In genomic region chr12:48958049-48958388, GRCh38 we compare ENCODE assay signal across 8 cellular contexts. TPM values are rescaled to one million over a fixed set of nuclear protein-coding genes. Genes with fewer than 3 reads are reported as not detected.
DNase-seq lines count a peak whose midpoint lies in the region; ATAC-seq and TF ChIP-seq lines count a peak whose summit lies in the region.

No MANE protein-coding gene starts in this region.

- H3K4me2 ChIP-seq in PC-3 (ENCODE audit: low read length), result peak overlapping the region; percentile 88

- no peaks in the 10 kb centered on the region for H3K9me3 ChIP-seq in PC-3 (ENCODE audit: low read length)
- H3K9me3 ChIP-seq in esophagus squamous epithelium, result no peaks in the 10 kb centered on the region

- H3K4me3 ChIP-seq in GM12864 (ENCODE audit: low read depth, low read length), result peak overlapping the region; percentile 77; the same call in 1 of the 2 replicates
- peak overlapping the region; percentile 96 for H3K4me3 ChIP-seq in PC-3 (ENCODE audit: low read length)
- H3K4me3 ChIP-seq in esophagus squamous epithelium, result peak overlapping the region in 3 of 4 donors; percentile 72 to 97 (median 95)
- peak overlapping the region; percentile 96 for H3K4me3 ChIP-seq in rectal smooth muscle tissue (ENCODE audit: low read length)

- H4K20me1 ChIP-seq in PC-3 (ENCODE audit: low read length), result peaks cover 30% of the 10 kb centered on the region

- peak overlapping the region; percentile 91 for H2AFZ ChIP-seq in PC-3 (ENCODE audit: low read length)

- no peaks in the 10 kb centered on the region for H3F3A ChIP-seq in PC-3 (ENCODE audit: low read length, unreplicated experiment)

- POLR2A ChIA-PET in PC-3 (lab: Charles Lee; ENCODE audit: unreplicated experiment), result no interaction called here

- H3K27ac ChIP-seq in PC-3 (ENCODE audit: low read length) (no peak overlapping the region), esophagus squamous epithelium (peak overlapping the region; percentile 81 to 92 (median 86)), rectal smooth muscle tissue (ENCODE audit: low read depth, low read length) (peak overlapping the region; percentile 10)

- DNase-seq in GM12864 (ENCODE audit: low read depth), result no peak
- no peak for DNase-seq in PC-3
- no peak for DNase-seq in esophagus squamous epithelium (lab: John Stamatoyannopoulos, UW)
- DNase-seq in NCI-H446 treated with DMSO at 0.1 percent for 48 hours (lab: John Stamatoyannopoulos, UW), result no peak
- no peak for DNase-seq in activated CD4-positive, alpha-beta T cell treated with anti-CD3 and anti-CD28 coated beads, Interleukin-2, amount 50 U/mL, for 4 hours

- CTCF ChIA-PET in PC-3 (lab: Charles Lee), result interaction anchor here (0.6 kb wide), 1 partner anchor 60 kb away, joined by 5 read pairs; the partner anchor contains the start of gene PRKAG1

- H3K27me3 ChIP-seq in PC-3 (ENCODE audit: low read length), result no peaks in the 10 kb centered on the region
- no peaks in the 10 kb centered on the region for H3K27me3 ChIP-seq in esophagus squamous epithelium
- H3K27me3 ChIP-seq in rectal smooth muscle tissue (ENCODE audit: control insufficient read depth, insufficient read depth, low read length), result no peaks in the 10 kb centered on the region

- intact Hi-C loops in PC-3 (cut with micrococcal nuclease) (no loop called here), esophagus squamous epithelium (cut with DNase I) (no loop called here)

- peak overlapping the region; percentile 89 for H3K9ac ChIP-seq in PC-3 (ENCODE audit: low read length)
- peak overlapping the region; percentile 32 for H3K9ac ChIP-seq in rectal smooth muscle tissue (ENCODE audit: low read length)

- H3K9me2 ChIP-seq in PC-3 (replicated peaks; ENCODE audit: low read length), result no peaks in the 10 kb centered on the region

- WGBS in esophagus squamous epithelium, 2 donors, result 0 to 23% methylated on average over 2 to 3 of the region's 3 CpGs

- no peak for ATAC-seq in PC-3
- no peak for ATAC-seq in HG03095 (IDR thresholded peaks at IDR 0.05; ENCODE audit: unreplicated experiment)
- ATAC-seq in HG03521 (IDR thresholded peaks at IDR 0.05; ENCODE audit: unreplicated experiment), result no peak

- H3K79me2 ChIP-seq in PC-3 (ENCODE audit: low read length), result peaks cover 42% of the 10 kb centered on the region

- TF ChIP-seq CTCF in GM12864 (IDR thresholded peaks at IDR 0.05; ENCODE audit: low read depth, low read length, missing control alignments) (no peak), PC-3 (conservative IDR thresholded peaks at IDR 0.05; ENCODE audit: low read depth, low read length) (no peak), esophagus squamous epithelium (IDR thresholded peaks at IDR 0.05) (no peak)

- no peak for TF ChIP-seq POLR2A in esophagus squamous epithelium (IDR thresholded peaks at IDR 0.05)

- H3K36me3 ChIP-seq in PC-3 (ENCODE audit: low read depth, low read length) (peaks cover 21% of the 10 kb centered on the region; the same call in 1 of the 2 replicates), esophagus squamous epithelium (peaks cover 0 to 17% (median 0%) of the 10 kb centered on the region in 3 donors), rectal smooth muscle tissue (ENCODE audit: control insufficient read depth, insufficient read depth, low read length) (peaks cover under 1% of the 10 kb centered on the region)

- BruUV-seq in PC-3 (replicated peaks; lab: Mats Ljungman, UMichigan), result no TSS peak

- H3K4me1 ChIP-seq in PC-3 (ENCODE audit: insufficient read depth, low read length) (peaks cover 32% of the 10 kb centered on the region), esophagus squamous epithelium (peaks cover 13 to 49% (median 15%) of the 10 kb centered on the region in 3 donors), rectal smooth muscle tissue (ENCODE audit: control insufficient read depth, insufficient read depth, low read length) (peaks cover 9% of the 10 kb centered on the region)

RNA-seq across cellular contexts. Expression of gene ARF3, which starts 0.7 kb away (rescaled TPM):
- total RNA-seq in PC-3 (2014; rRNA removed) (85.5 and 93.0 TPM in 2 replicates), esophagus squamous epithelium (10 to 100 TPM; 52.2 to 76.2 (median 61.6) TPM)

RNA-seq across cellular contexts. Expression of gene WNT10B, which starts 13.5 kb away (rescaled TPM):
- total RNA-seq in PC-3 (2014; rRNA removed) (3.7 and 7.4 TPM in 2 replicates), esophagus squamous epithelium (1 to 10 TPM in 1 of 4 donors, under 1 TPM in 3; 0.19 to 6.3 (median 0.61) TPM)

RNA-seq across cellular contexts. Expression of gene WNT1, which starts 20.1 kb away (rescaled TPM):
- total RNA-seq in PC-3 (2014; rRNA removed) (not detected in 2 replicates), esophagus squamous epithelium (under 1 TPM in 1 of 4 donors, not detected in 3; 0.41 TPM)

RNA-seq across cellular contexts. Expression of gene FKBP11, which starts 32.7 kb away (rescaled TPM):
- total RNA-seq in PC-3 (2014; rRNA removed) (9.7 and 16.4 TPM in 2 replicates), esophagus squamous epithelium (10 to 100 TPM in 3 of 4 donors, 1 to 10 TPM in 1; 9.5 to 28.6 (median 11.8) TPM)

RNA-seq across cellular contexts. Expression of gene DDN, which starts 41.2 kb away (rescaled TPM):
- 3.5 and 5.6 TPM in 2 replicates for total RNA-seq in PC-3 (2014; rRNA removed)
- under 1 TPM; 0.19 to 0.40 (median 0.26) TPM for total RNA-seq in esophagus squamous epithelium
